In the genomic region with DNA sequence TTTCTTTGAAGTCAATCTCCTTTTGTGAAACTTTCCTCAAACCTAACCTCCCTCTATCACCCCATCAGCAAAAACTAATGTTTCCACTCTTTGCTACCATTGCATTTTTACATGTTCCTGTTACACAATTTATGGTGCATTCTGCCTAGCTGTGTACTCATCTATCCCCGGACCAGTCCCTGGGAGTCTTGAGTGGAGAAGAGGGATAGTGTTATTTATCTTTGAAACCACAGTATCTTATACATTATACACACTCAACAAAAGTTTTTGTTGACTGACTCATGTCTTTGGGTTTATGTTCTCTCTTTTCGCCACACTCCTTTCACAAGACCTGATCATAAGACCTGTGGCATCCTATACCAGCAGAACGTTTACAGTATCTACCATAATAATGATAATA, we compare ENCODE assay signal across 2 cellular contexts.
TF ChIP-seq lines count a peak whose summit lies in the region.

No MANE protein-coding gene starts in this region.

TF ChIP-seq in IMR-90, 13 proteins besides CTCF, POLR2A, EP300 and RAD21:
- TF ChIP-seq BHLHE40 (IDR thresholded peaks at IDR 0.05; ENCODE audit: low read depth, low read length) (no peak), RCOR1 (IDR thresholded peaks at IDR 0.05; ENCODE audit: insufficient replicate concordance, low read length) (no peak), RFX5 (IDR thresholded peaks at IDR 0.05; ENCODE audit: low read depth, low read length) (no peak), MAFK (IDR thresholded peaks at IDR 0.05; ENCODE audit: low read depth, low read length) (peak; percentile 78), CEBPB (IDR thresholded peaks at IDR 0.05; ENCODE audit: low read depth, low read length) (peak; percentile 90), SMC3 (IDR thresholded peaks at IDR 0.05; ENCODE audit: low read depth, low read length) (no peak), MAZ (IDR thresholded peaks at IDR 0.05; ENCODE audit: borderline replicate concordance, low read depth, low read length) (no peak), MXI1 (IDR thresholded peaks at IDR 0.05; ENCODE audit: borderline replicate concordance, low read depth, low read length) (no peak), NFE2L2 (IDR thresholded peaks at IDR 0.05; ENCODE audit: low read depth, low read length) (no peak), CHD1 (IDR thresholded peaks at IDR 0.05; ENCODE audit: low read depth, low read length) (no peak), FOS (IDR thresholded peaks at IDR 0.05; ENCODE audit: low read depth, low read length) (peak; percentile 66)
- TF ChIP-seq, protein P1, sequence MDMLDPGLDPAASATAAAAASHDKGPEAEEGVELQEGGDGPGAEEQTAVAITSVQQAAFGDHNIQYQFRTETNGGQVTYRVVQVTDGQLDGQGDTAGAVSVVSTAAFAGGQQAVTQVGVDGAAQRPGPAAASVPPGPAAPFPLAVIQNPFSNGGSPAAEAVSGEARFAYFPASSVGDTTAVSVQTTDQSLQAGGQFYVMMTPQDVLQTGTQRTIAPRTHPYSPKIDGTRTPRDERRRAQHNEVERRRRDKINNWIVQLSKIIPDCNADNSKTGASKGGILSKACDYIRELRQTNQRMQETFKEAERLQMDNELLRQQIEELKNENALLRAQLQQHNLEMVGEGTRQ (IDR thresholded peaks at IDR 0.05; ENCODE audit: low read depth, low read length), result no peak
- TF ChIP-seq, protein P2, sequence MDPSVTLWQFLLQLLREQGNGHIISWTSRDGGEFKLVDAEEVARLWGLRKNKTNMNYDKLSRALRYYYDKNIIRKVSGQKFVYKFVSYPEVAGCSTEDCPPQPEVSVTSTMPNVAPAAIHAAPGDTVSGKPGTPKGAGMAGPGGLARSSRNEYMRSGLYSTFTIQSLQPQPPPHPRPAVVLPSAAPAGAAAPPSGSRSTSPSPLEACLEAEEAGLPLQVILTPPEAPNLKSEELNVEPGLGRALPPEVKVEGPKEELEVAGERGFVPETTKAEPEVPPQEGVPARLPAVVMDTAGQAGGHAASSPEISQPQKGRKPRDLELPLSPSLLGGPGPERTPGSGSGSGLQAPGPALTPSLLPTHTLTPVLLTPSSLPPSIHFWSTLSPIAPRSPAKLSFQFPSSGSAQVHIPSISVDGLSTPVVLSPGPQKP (IDR thresholded peaks at IDR 0.05; ENCODE audit: borderline replicate concordance, low read depth, low read length), result no peak

TF ChIP-seq in GM12878, 131 proteins besides CTCF, POLR2A, EP300 and RAD21:
- TF ChIP-seq CEBPB (IDR thresholded peaks at IDR 0.05; ENCODE audit: borderline replicate concordance in 1 of 2, low read depth in 2 of 2, low read length in 2 of 2), result no peak
- TF ChIP-seq ZSCAN29 (IDR thresholded peaks at IDR 0.05), result no peak
- no peak for TF ChIP-seq NR2F1 (conservative IDR thresholded peaks at IDR 0.05)
- TF ChIP-seq, protein P3, sequence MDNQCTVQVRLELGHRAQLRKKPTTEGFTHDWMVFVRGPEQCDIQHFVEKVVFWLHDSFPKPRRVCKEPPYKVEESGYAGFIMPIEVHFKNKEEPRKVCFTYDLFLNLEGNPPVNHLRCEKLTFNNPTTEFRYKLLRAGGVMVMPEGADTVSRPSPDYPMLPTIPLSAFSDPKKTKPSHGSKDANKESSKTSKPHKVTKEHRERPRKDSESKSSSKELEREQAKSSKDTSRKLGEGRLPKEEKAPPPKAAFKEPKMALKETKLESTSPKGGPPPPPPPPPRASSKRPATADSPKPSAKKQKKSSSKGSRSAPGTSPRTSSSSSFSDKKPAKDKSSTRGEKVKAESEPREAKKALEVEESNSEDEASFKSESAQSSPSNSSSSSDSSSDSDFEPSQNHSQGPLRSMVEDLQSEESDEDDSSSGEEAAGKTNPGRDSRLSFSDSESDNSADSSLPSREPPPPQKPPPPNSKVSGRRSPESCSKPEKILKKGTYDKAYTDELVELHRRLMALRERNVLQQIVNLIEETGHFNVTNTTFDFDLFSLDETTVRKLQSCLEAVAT (IDR thresholded peaks at IDR 0.05), result no peak
- no peak for TF ChIP-seq KAT2A (conservative IDR thresholded peaks at IDR 0.05; ENCODE audit: control insufficient read depth, low read depth, low read length)
- no peak for TF ChIP-seq HCFC1 (IDR thresholded peaks at IDR 0.05; ENCODE audit: low read length)
- TF ChIP-seq EGR1 (IDR thresholded peaks at IDR 0.05; ENCODE audit: borderline replicate concordance in 1 of 2, low read depth in 2 of 2, low read length in 2 of 2), result no peak
- no peak for TF ChIP-seq BHLHE40 (IDR thresholded peaks at IDR 0.05; ENCODE audit: borderline replicate concordance in 1 of 2, low read depth in 2 of 2, low read length in 1 of 2)
- TF ChIP-seq YY1 (IDR thresholded peaks at IDR 0.05; ENCODE audit: low read depth, low read length), result no peak
- TF ChIP-seq SRF (IDR thresholded peaks at IDR 0.05; ENCODE audit: low read depth in 2 of 2, low read length in 2 of 2), result no peak
- TF ChIP-seq ZNF217 (IDR thresholded peaks at IDR 0.05), result no peak
- TF ChIP-seq, protein P4, sequence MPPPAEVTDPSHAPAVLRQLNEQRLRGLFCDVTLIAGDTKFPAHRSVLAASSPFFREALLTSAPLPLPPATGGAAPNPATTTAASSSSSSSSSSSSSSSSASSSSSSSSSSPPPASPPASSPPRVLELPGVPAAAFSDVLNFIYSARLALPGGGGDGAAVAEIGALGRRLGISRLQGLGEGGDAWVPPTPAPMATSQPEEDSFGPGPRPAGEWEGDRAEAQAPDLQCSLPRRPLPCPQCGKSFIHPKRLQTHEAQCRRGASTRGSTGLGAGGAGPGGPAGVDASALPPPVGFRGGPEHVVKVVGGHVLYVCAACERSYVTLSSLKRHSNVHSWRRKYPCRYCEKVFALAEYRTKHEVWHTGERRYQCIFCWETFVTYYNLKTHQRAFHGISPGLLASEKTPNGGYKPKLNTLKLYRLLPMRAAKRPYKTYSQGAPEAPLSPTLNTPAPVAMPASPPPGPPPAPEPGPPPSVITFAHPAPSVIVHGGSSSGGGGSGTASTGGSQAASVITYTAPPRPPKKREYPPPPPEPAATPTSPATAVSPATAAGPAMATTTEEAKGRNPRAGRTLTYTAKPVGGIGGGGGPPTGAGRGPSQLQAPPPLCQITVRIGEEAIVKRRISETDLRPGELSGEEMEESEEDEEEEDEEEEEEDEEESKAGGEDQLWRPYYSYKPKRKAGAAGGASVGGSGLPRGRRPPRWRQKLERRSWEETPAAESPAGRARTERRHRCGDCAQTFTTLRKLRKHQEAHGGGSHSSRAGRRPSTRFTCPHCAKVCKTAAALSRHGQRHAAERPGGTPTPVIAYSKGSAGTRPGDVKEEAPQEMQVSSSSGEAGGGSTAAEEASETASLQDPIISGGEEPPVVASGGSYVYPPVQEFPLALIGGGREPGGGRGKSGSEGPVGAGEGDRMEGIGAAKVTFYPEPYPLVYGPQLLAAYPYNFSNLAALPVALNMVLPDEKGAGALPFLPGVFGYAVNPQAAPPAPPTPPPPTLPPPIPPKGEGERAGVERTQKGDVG (CRISPR knock-in tag; IDR thresholded peaks at IDR 0.05), result no peak
- TF ChIP-seq FOS (IDR thresholded peaks at IDR 0.05; ENCODE audit: borderline replicate concordance, extremely low read depth, insufficient read length), result no peak
- TF ChIP-seq BACH1 (IDR thresholded peaks at IDR 0.05; ENCODE audit: borderline replicate concordance), result no peak
- TF ChIP-seq, protein P5, sequence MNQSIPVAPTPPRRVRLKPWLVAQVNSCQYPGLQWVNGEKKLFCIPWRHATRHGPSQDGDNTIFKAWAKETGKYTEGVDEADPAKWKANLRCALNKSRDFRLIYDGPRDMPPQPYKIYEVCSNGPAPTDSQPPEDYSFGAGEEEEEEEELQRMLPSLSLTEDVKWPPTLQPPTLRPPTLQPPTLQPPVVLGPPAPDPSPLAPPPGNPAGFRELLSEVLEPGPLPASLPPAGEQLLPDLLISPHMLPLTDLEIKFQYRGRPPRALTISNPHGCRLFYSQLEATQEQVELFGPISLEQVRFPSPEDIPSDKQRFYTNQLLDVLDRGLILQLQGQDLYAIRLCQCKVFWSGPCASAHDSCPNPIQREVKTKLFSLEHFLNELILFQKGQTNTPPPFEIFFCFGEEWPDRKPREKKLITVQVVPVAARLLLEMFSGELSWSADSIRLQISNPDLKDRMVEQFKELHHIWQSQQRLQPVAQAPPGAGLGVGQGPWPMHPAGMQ (IDR thresholded peaks at IDR 0.05; ENCODE audit: borderline replicate concordance), result no peak
